8 cellular contexts compared by ENCODE assay signal in genomic region chr16:29594269-29594925, GRCh38.
DNase-seq lines count a peak whose midpoint lies in the region; ATAC-seq, FAIRE-seq and TF ChIP-seq lines count a peak whose summit lies in the region.
"Not testable (repeated sequence)": the region's sequence is repeated elsewhere in the genome, so short reads cannot be mapped to it uniquely, and the experiment has no call there.

No MANE protein-coding gene starts in this region.

- peak overlapping the region; percentile 78 for H3K4me3 Mint-ChIP-seq in chondrocyte (ENCODE audit: unreplicated experiment)

- ATAC-seq in GM19324 (IDR thresholded peaks at IDR 0.05; ENCODE audit: low FRiP score, unreplicated experiment) (peak; percentile 49), HG02981 (IDR thresholded peaks at IDR 0.05; ENCODE audit: unreplicated experiment) (peak; percentile 42)

- H3K9me1 ChIP-seq in keratinocyte (ENCODE audit: control insufficient read depth, extremely low read depth, insufficient read depth, low read length): not testable (repeated sequence)

- peak overlapping the region; percentile 77 for H3K9ac ChIP-seq in keratinocyte (ENCODE audit: control insufficient read depth, extremely low read depth, insufficient read depth, low read length)

- H3K4me1 Mint-ChIP-seq in chondrocyte (ENCODE audit: low read depth): not testable (repeated sequence)

- peaks cover 33% of the 10 kb centered on the region for H3K79me2 ChIP-seq in ACC112 (ENCODE audit: control insufficient read depth, insufficient read depth, low read length, unreplicated experiment)
- peaks cover 35% of the 10 kb centered on the region for H3K79me2 ChIP-seq in keratinocyte (ENCODE audit: control insufficient read depth, insufficient read depth, low read length)

- H3K27me3 ChIP-seq in ACC112 (ENCODE audit: insufficient read depth, low read length); keratinocyte (ENCODE audit: control insufficient read depth, extremely low read depth, insufficient read depth, low read length): not testable (repeated sequence)

- H3K27ac ChIP-seq in ACC112 (ENCODE audit: low read depth, low read length) (peak overlapping the region; percentile 54), keratinocyte (ENCODE audit: control insufficient read depth, insufficient read depth, low read length) (peak overlapping the region; percentile 64)

- H3K27ac Mint-ChIP-seq in chondrocyte (ENCODE audit: unreplicated experiment): peak overlapping the region; percentile 89

- H3K36me3 Mint-ChIP-seq in chondrocyte (ENCODE audit: low read depth): not testable (repeated sequence)

- DNase-seq in NCI-H2029 (lab: John Stamatoyannopoulos, UW): peak; percentile 53
- DNase-seq in activated CD4-positive, alpha-beta T cell treated with anti-CD3 and anti-CD28 coated beads for 1 hour: peak; percentile 40
- DNase-seq in chondrocyte (ENCODE audit: low spot score); keratinocyte (ENCODE audit: low read depth, low spot score); skeletal muscle cell (ENCODE audit: low read depth): not testable (repeated sequence)

- not testable (repeated sequence) for H3K9me3 Mint-ChIP-seq in chondrocyte (ENCODE audit: low read depth)

- FAIRE-seq in keratinocyte (lab: Jason Lieb, UNC): not testable (repeated sequence)

- H3K27me3 Mint-ChIP-seq in chondrocyte (ENCODE audit: low read depth): not testable (repeated sequence)

- H3K4me3 ChIP-seq in ACC112 (ENCODE audit: low read depth, low read length) (peak overlapping the region; percentile 73), keratinocyte (ENCODE audit: control insufficient read depth in 2 of 3, extremely low read depth in 1 of 3, insufficient read depth in 2 of 3, low read depth in 1 of 3, low read length in 3 of 3) (peak overlapping the region; percentile 48 to 64 (median 49)), skeletal muscle cell (ENCODE audit: low read depth, low read length) (peak overlapping the region; percentile 62)

- TF ChIP-seq CTCF in chondrocyte (IDR thresholded peaks at IDR 0.05); keratinocyte (optimal IDR thresholded peaks at IDR 0.05 in 1 of 3, IDR thresholded peaks at IDR 0.05 in 1 of 3, conservative IDR thresholded peaks at IDR 0.05 in 1 of 3; ENCODE audit: extremely low read depth in 1 of 3, insufficient read depth in 2 of 3, low read length in 3 of 3): not testable (repeated sequence)

- peak overlapping the region; percentile 16 for H3K4me2 ChIP-seq in keratinocyte (ENCODE audit: control insufficient read depth, extremely low read depth, insufficient read depth, low read depth, low read length)

- not testable (repeated sequence) for H4K20me1 ChIP-seq in keratinocyte (ENCODE audit: control insufficient read depth, extremely low read depth, insufficient read depth, low read length)

- H3K4me1 ChIP-seq in ACC112 (ENCODE audit: control insufficient read depth, insufficient read depth, low read length, unreplicated experiment); keratinocyte (ENCODE audit: control insufficient read depth, extremely low read depth, insufficient read depth, low read length): not testable (repeated sequence)

- H3K36me3 ChIP-seq in ACC112 (ENCODE audit: insufficient read depth, low read length); keratinocyte (ENCODE audit: control insufficient read depth in 2 of 2, extremely low read depth in 1 of 2, insufficient read depth in 2 of 2, low read length in 2 of 2): not testable (repeated sequence)

- H2AFZ ChIP-seq in ACC112 (ENCODE audit: low read length, unreplicated experiment); keratinocyte (ENCODE audit: control insufficient read depth, low read length): not testable (repeated sequence)

- dilution Hi-C loops in keratinocyte (cut with MboI; ENCODE audit: extremely low pct_ligation_motif_present, low sequenced_read_pairs): not testable (repeated sequence)

- H3K9me3 ChIP-seq in keratinocyte (ENCODE audit: control insufficient read depth, low read depth, low read length): not testable (repeated sequence)
